Comparison of ENCODE assay signal across 13 cellular contexts in the genomic region with DNA sequence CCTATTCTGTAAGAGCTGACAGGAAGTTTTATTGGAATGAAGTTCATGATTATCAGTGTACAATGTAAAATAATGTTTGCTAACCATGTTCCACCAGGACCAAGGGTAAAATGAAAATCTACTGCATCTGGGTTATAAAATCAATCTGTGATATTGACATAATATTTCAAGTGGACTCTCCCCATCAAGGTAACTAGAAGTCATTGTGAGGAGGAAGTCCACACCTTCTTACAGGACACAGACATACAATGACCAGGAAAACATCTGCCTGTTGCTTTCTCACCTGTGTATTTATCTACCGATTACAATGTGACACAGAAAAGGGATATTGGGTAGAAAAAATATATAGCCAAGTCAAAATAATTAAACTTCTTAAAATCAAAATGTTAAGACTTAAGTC.
A peak's percentile ranks its signal among the peaks of the same experiment; 100 is the strongest.
DNase-seq lines count a peak whose midpoint lies in the region; ATAC-seq and TF ChIP-seq lines count a peak whose summit lies in the region.
"Had no signal": no experiment of that assay in that cellular context is flagged by ENCODE, and none has a peak within 500 bp of the region (broad histone marks: within the 10 kb centered on the region; RNA-seq: fewer than 3 reads in every experiment).

No MANE protein-coding gene starts in this region.

- H3K4me1 ChIP-seq in HCT116 (ENCODE audit: control insufficient read depth in 1 of 2, insufficient read depth in 2 of 2, low read length in 2 of 2) (0 out of 4 replicates have a peak, but pooled peaks cover 0 to 4% of the 10 kb centered on the region in 2 experiments), mucosa of rectum (ENCODE audit: control insufficient read depth in 2 of 2, insufficient read depth in 2 of 2, low read length in 2 of 2) (peaks cover 0 to 22% of the 10 kb centered on the region in 2 donors)

- H3K4me2 ChIP-seq in HCT116 (ENCODE audit: low read length) = no peak overlapping the region

- ATAC-seq in HCT116 = no peak
- ATAC-seq in GM18858 (IDR thresholded peaks at IDR 0.05; ENCODE audit: unreplicated experiment) = no peak
- ATAC-seq in sciatic nerve = no peak
- ATAC-seq: naive thymus-derived CD4-positive, alpha-beta T cell had no signal

- no peaks in the 10 kb centered on the region for H3K36me3 ChIP-seq in HCT116 (ENCODE audit: control insufficient read depth in 1 of 2, insufficient read depth in 2 of 2, low read length in 2 of 2)
- no peaks in the 10 kb centered on the region for H3K36me3 ChIP-seq in mucosa of rectum (ENCODE audit: control insufficient read depth in 2 of 2, insufficient read depth in 2 of 2, low read length in 2 of 2)
- H3K36me3 ChIP-seq: sigmoid colon had no signal

- H3K9ac ChIP-seq in HCT116 (ENCODE audit: low read length) = no peak overlapping the region
- no peak overlapping the region for H3K9ac ChIP-seq in mucosa of rectum (ENCODE audit: low read depth in 1 of 2, low read length in 2 of 2)

- H3K27me3 ChIP-seq in HCT116 (ENCODE audit: insufficient read depth, low read length) (no peaks in the 10 kb centered on the region), mucosa of rectum (ENCODE audit: control insufficient read depth in 2 of 2, insufficient read depth in 2 of 2, low read length in 2 of 2) (no peaks in the 10 kb centered on the region)
- H3K27me3 ChIP-seq: sigmoid colon had no signal

- H3K9me3 ChIP-seq in HCT116 (ENCODE audit: control insufficient read depth in 1 of 2, insufficient read depth in 1 of 2, low read depth in 1 of 2, low read length in 2 of 2) (no peaks in the 10 kb centered on the region), mucosa of rectum (ENCODE audit: control insufficient read depth in 2 of 2, low read length in 2 of 2) (no peaks in the 10 kb centered on the region)
- H3K9me3 ChIP-seq: sigmoid colon had no signal

- H3K4me3 ChIP-seq in HCT116 (replicated peaks in 1 of 2; ENCODE audit: low read depth in 1 of 2, low read length in 2 of 2) = no peak overlapping the region
- peak overlapping the region in 1 of 2 donors; percentile 86 for H3K4me3 ChIP-seq in mucosa of rectum (ENCODE audit: low read length in 2 of 2)

- RAD21 ChIA-PET in HCT116 (lab: Charles Lee; ENCODE audit: low non-redundant PET in 1 of 2, low total read pairs in 2 of 2, uncharacterized antibody in 2 of 2, unreplicated experiment in 2 of 2) = no interaction called here

- no peak for TF ChIP-seq RAD21 in HCT116 (IDR thresholded peaks at IDR 0.05; ENCODE audit: low read depth)

- H3K9me2 ChIP-seq in HCT116 (ENCODE audit: insufficient read depth) = no peaks in the 10 kb centered on the region

- CTCF ChIA-PET in HCT116 (lab: Charles Lee) = no interaction called here

- H3K27ac ChIP-seq in HCT116 (ENCODE audit: low read depth, low read length) (no peak overlapping the region), VCaP (peak overlapping the region; percentile 78), mucosa of rectum (ENCODE audit: low read depth in 2 of 2, low read length in 2 of 2) (peak overlapping the region; percentile 65 to 73)

- H2AFZ ChIP-seq in HCT116 (ENCODE audit: low read depth, low read length, poor library complexity, severe bottlenecking) = peak overlapping the region; percentile 50

- TF ChIP-seq CTCF in HCT116 (IDR thresholded peaks at IDR 0.05 in 2 of 3, conservative IDR thresholded peaks at IDR 0.05 in 1 of 3; ENCODE audit: borderline replicate concordance in 1 of 3, insufficient read depth in 1 of 3, low read depth in 2 of 3, low read length in 2 of 3) (no peak), VCaP (conservative IDR thresholded peaks at IDR 0.05) (no peak)

- no peaks in the 10 kb centered on the region for H3K79me2 ChIP-seq in HCT116 (ENCODE audit: insufficient read depth, low read length)

- DNase-seq in DMS53 treated with DMSO at 0.1 percent for 48 hours (lab: John Stamatoyannopoulos, UW; ENCODE audit: unreplicated experiment) = peak; percentile 54
- no peak for DNase-seq in HCT116 (ENCODE audit: low read depth, low spot score)
- DNase-seq in putamen (ENCODE audit: low spot score) = no peak
- DNase-seq in sciatic nerve (ENCODE audit: low spot score) = no peak
- DNase-seq: CD4-positive, alpha-beta T cell; H7; naive thymus-derived CD4-positive, alpha-beta T cell; NCI-H1048; stimulated activated naive CD4-positive, alpha-beta T cell had no signal

- H4K20me1 ChIP-seq in HCT116 (ENCODE audit: insufficient read depth) = no peaks in the 10 kb centered on the region; the same call in 1 of the 2 replicates

- TF ChIP-seq POLR2A in HCT116 (IDR thresholded peaks at IDR 0.05; ENCODE audit: borderline replicate concordance, extremely low read depth, insufficient read depth, insufficient read length) = no peak

- BruUV-seq in HCT116 (replicated peaks; lab: Mats Ljungman, UMichigan) = no TSS peak

- POLR2A ChIA-PET in HCT116 (lab: Charles Lee) = no interaction called here

- intact Hi-C loops in HCT116 (cut with micrococcal nuclease) = loop anchor here (5.0 kb wide), 1 partner anchor 1210 kb away; no protein-coding TSS in a partner anchor
- intact Hi-C loops in sciatic nerve (cut with DNase I) = no loop called here

TF ChIP-seq in HCT116, 20 proteins besides CTCF, POLR2A, EP300 and RAD21:
- no peak for TF ChIP-seq POLR2AphosphoS5 (IDR thresholded peaks at IDR 0.05; ENCODE audit: low read depth, low read length)
- no peak for TF ChIP-seq TCF7L2 (IDR thresholded peaks at IDR 0.05; ENCODE audit: borderline replicate concordance, extremely low read depth, insufficient read depth, insufficient read length)
- no peak for TF ChIP-seq FOSL1 (IDR thresholded peaks at IDR 0.05; ENCODE audit: low read depth)
- TF ChIP-seq SIN3A (IDR thresholded peaks at IDR 0.05; ENCODE audit: low read depth) = no peak
TF ChIP-seq in HCT116: peak in this region for 0.
